ENCODE assay signal across 1 cellular context in the genomic region with DNA sequence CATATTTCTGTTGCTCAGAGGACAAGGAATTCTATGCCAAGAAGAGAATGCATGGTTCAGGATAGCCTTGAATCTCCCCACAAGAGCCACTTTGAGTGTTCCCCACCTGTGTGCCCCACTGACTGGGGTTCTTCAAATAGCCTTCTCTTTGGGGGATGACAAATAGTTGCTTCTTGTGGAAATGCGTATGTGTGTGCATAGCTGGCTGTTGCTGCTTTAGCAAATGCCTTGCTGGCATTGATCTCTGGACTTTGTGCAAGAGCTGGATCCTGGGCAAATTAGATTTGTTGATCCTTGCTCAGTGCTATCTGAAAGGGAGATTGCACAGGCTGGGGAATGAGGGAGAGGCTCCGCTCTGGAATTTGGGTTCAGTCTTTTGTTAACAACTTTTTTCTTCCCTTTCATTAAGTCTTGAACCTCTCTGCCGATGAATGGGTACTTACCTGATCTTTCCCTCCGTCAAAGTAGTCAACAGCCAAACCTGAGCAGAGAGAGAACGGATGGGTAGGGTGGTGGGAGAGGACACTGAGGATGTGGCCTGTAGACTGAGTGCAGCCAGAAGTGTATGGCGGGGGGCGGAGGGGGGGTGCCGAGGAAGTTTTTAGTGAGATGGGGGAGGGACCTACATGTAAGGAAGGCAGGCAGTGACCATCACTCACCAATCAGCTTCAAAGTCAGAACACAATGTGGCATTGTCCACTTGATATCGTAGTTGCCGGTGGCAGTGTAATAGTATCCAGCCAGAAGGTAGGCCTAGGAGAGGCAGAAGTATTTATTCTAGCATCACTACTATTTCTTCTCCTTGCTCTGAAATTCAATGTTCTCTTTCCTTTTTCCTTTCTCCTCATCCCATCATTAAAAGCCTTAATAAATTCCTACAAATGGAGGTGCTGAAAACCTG.
TF ChIP-seq lines count a peak whose summit lies in the region.

No MANE protein-coding gene starts in this region.

TF ChIP-seq in HepG2, 621 proteins besides CTCF, POLR2A, EP300 and RAD21 (continued from another document and continues in another):
- TF ChIP-seq, protein P1, sequence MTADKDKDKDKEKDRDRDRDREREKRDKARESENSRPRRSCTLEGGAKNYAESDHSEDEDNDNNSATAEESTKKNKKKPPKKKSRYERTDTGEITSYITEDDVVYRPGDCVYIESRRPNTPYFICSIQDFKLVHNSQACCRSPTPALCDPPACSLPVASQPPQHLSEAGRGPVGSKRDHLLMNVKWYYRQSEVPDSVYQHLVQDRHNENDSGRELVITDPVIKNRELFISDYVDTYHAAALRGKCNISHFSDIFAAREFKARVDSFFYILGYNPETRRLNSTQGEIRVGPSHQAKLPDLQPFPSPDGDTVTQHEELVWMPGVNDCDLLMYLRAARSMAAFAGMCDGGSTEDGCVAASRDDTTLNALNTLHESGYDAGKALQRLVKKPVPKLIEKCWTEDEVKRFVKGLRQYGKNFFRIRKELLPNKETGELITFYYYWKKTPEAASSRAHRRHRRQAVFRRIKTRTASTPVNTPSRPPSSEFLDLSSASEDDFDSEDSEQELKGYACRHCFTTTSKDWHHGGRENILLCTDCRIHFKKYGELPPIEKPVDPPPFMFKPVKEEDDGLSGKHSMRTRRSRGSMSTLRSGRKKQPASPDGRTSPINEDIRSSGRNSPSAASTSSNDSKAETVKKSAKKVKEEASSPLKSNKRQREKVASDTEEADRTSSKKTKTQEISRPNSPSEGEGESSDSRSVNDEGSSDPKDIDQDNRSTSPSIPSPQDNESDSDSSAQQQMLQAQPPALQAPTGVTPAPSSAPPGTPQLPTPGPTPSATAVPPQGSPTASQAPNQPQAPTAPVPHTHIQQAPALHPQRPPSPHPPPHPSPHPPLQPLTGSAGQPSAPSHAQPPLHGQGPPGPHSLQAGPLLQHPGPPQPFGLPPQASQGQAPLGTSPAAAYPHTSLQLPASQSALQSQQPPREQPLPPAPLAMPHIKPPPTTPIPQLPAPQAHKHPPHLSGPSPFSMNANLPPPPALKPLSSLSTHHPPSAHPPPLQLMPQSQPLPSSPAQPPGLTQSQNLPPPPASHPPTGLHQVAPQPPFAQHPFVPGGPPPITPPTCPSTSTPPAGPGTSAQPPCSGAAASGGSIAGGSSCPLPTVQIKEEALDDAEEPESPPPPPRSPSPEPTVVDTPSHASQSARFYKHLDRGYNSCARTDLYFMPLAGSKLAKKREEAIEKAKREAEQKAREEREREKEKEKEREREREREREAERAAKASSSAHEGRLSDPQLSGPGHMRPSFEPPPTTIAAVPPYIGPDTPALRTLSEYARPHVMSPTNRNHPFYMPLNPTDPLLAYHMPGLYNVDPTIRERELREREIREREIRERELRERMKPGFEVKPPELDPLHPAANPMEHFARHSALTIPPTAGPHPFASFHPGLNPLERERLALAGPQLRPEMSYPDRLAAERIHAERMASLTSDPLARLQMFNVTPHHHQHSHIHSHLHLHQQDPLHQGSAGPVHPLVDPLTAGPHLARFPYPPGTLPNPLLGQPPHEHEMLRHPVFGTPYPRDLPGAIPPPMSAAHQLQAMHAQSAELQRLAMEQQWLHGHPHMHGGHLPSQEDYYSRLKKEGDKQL (CRISPR knock-in tag; IDR thresholded peaks at IDR 0.05; ENCODE audit: low read depth) = no peak
- TF ChIP-seq NFIC (IDR thresholded peaks at IDR 0.05; ENCODE audit: low read length) = peak; percentile 17; the same call in 1 of the 2 replicates
- TF ChIP-seq ZNF567 (CRISPR knock-in tag; IDR thresholded peaks at IDR 0.05; ENCODE audit: borderline replicate concordance) = no peak
- TF ChIP-seq KDM5B (CRISPR knock-in tag; IDR thresholded peaks at IDR 0.05; ENCODE audit: borderline replicate concordance) = no peak
- TF ChIP-seq, protein P2, sequence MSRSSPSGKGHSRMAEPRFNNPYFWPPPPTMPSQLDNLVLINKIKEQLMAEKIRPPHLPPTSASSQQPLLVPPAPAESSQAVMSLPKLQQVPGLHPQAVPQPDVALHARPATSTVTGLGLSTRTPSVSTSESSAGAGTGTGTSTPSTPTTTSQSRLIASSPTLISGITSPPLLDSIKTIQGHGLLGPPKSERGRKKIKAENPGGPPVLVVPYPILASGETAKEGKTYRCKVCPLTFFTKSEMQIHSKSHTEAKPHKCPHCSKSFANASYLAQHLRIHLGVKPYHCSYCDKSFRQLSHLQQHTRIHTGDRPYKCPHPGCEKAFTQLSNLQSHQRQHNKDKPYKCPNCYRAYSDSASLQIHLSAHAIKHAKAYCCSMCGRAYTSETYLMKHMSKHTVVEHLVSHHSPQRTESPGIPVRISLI (CRISPR knock-in tag; IDR thresholded peaks at IDR 0.05; ENCODE audit: borderline replicate concordance) = peak; percentile 55; the same call in 1 of the 2 replicates
- 0 out of 2 replicates have a peak, but pooled peaks have one; percentile 7 for TF ChIP-seq KDM3A (CRISPR knock-in tag; IDR thresholded peaks at IDR 0.05; ENCODE audit: low read depth)
- TF ChIP-seq ZNF256 (CRISPR knock-in tag; conservative IDR thresholded peaks at IDR 0.05) = no peak
- no peak for TF ChIP-seq PTBP1 (IDR thresholded peaks at IDR 0.05; ENCODE audit: low read depth, low read length, poor library complexity, severe bottlenecking)
- TF ChIP-seq SP4 (CRISPR knock-in tag; IDR thresholded peaks at IDR 0.05) = no peak
- TF ChIP-seq ERF (CRISPR knock-in tag; IDR thresholded peaks at IDR 0.05) = 0 out of 2 replicates have a peak, but pooled peaks have one; percentile 55
- TF ChIP-seq, protein P3, sequence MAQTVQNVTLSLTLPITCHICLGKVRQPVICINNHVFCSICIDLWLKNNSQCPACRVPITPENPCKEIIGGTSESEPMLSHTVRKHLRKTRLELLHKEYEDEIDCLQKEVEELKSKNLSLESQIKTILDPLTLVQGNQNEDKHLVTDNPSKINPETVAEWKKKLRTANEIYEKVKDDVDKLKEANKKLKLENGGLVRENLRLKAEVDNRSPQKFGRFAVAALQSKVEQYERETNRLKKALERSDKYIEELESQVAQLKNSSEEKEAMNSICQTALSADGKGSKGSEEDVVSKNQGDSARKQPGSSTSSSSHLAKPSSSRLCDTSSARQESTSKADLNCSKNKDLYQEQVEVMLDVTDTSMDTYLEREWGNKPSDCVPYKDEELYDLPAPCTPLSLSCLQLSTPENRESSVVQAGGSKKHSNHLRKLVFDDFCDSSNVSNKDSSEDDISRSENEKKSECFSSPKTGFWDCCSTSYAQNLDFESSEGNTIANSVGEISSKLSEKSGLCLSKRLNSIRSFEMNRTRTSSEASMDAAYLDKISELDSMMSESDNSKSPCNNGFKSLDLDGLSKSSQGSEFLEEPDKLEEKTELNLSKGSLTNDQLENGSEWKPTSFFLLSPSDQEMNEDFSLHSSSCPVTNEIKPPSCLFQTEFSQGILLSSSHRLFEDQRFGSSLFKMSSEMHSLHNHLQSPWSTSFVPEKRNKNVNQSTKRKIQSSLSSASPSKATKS (CRISPR knock-in tag; IDR thresholded peaks at IDR 0.05) = no peak
- TF ChIP-seq SETDB1 (CRISPR knock-in tag; IDR thresholded peaks at IDR 0.05; ENCODE audit: borderline replicate concordance) = no peak
- TF ChIP-seq FOSL1 (CRISPR knock-in tag; IDR thresholded peaks at IDR 0.05; ENCODE audit: borderline replicate concordance) = no peak
- TF ChIP-seq ZNF616 (CRISPR knock-in tag; IDR thresholded peaks at IDR 0.05; ENCODE audit: low read depth) = no peak
- TF ChIP-seq ZNF558 (CRISPR knock-in tag; IDR thresholded peaks at IDR 0.05; ENCODE audit: borderline replicate concordance) = no peak
- TF ChIP-seq ZNF180 (CRISPR knock-in tag; IDR thresholded peaks at IDR 0.05; ENCODE audit: borderline replicate concordance, low read depth) = no peak
- 0 out of 2 replicates have a peak, but pooled peaks have one; percentile 78 for TF ChIP-seq AKAP8 (CRISPR knock-in tag; IDR thresholded peaks at IDR 0.05)
- TF ChIP-seq, protein P4, sequence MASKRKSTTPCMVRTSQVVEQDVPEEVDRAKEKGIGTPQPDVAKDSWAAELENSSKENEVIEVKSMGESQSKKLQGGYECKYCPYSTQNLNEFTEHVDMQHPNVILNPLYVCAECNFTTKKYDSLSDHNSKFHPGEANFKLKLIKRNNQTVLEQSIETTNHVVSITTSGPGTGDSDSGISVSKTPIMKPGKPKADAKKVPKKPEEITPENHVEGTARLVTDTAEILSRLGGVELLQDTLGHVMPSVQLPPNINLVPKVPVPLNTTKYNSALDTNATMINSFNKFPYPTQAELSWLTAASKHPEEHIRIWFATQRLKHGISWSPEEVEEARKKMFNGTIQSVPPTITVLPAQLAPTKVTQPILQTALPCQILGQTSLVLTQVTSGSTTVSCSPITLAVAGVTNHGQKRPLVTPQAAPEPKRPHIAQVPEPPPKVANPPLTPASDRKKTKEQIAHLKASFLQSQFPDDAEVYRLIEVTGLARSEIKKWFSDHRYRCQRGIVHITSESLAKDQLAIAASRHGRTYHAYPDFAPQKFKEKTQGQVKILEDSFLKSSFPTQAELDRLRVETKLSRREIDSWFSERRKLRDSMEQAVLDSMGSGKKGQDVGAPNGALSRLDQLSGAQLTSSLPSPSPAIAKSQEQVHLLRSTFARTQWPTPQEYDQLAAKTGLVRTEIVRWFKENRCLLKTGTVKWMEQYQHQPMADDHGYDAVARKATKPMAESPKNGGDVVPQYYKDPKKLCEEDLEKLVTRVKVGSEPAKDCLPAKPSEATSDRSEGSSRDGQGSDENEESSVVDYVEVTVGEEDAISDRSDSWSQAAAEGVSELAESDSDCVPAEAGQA (IDR thresholded peaks at IDR 0.05; ENCODE audit: low read depth) = no peak
- TF ChIP-seq, protein P4 (CRISPR knock-in tag; IDR thresholded peaks at IDR 0.05; ENCODE audit: borderline replicate concordance) = no peak
- TF ChIP-seq ZNF660 (CRISPR knock-in tag; IDR thresholded peaks at IDR 0.05; ENCODE audit: borderline replicate concordance, low read depth) = no peak
- TF ChIP-seq, protein P5, sequence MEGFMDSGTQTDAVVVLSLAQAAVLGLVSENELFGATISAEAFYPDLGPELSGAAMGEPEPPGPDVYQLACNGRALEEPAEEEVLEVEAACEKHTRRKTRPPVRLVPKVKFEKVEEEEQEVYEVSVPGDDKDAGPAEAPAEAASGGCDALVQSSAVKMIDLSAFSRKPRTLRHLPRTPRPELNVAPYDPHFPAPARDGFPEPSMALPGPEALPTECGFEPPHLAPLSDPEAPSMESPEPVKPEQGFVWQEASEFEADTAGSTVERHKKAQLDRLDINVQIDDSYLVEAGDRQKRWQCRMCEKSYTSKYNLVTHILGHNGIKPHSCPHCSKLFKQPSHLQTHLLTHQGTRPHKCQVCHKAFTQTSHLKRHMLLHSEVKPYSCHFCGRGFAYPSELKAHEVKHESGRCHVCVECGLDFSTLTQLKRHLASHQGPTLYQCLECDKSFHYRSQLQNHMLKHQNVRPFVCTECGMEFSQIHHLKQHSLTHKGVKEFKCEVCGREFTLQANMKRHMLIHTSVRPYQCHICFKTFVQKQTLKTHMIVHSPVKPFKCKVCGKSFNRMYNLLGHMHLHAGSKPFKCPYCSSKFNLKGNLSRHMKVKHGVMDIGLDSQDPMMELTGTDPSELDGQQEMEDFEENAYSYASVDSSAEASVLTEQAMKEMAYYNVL (CRISPR knock-in tag; IDR thresholded peaks at IDR 0.05; ENCODE audit: borderline replicate concordance) = peak; percentile 68; the same call in 1 of the 2 replicates
- TF ChIP-seq PAWR (CRISPR knock-in tag; IDR thresholded peaks at IDR 0.05; ENCODE audit: borderline replicate concordance) = no peak
- no peak for TF ChIP-seq ZNF232 (CRISPR knock-in tag; IDR thresholded peaks at IDR 0.05; ENCODE audit: borderline replicate concordance)
- TF ChIP-seq SATB2 (CRISPR knock-in tag; IDR thresholded peaks at IDR 0.05) = no peak
- TF ChIP-seq, protein P6, sequence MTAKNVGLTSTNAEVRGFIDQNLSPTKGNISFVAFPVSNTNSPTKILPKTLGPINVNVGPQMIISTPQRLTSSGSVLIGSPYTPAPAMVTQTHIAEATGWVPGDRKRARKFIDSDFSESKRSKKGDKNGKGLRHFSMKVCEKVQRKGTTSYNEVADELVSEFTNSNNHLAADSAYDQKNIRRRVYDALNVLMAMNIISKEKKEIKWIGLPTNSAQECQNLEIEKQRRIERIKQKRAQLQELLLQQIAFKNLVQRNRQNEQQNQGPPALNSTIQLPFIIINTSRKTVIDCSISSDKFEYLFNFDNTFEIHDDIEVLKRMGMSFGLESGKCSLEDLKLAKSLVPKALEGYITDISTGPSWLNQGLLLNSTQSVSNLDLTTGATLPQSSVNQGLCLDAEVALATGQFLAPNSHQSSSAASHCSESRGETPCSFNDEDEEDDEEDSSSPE (CRISPR knock-in tag; IDR thresholded peaks at IDR 0.05) = no peak
- 0 out of 2 replicates have a peak, but pooled peaks have one; percentile 8 for TF ChIP-seq ZNF263 (CRISPR knock-in tag; IDR thresholded peaks at IDR 0.05)
- TF ChIP-seq KAT8 (CRISPR knock-in tag; IDR thresholded peaks at IDR 0.05) = no peak
- TF ChIP-seq, protein P7, sequence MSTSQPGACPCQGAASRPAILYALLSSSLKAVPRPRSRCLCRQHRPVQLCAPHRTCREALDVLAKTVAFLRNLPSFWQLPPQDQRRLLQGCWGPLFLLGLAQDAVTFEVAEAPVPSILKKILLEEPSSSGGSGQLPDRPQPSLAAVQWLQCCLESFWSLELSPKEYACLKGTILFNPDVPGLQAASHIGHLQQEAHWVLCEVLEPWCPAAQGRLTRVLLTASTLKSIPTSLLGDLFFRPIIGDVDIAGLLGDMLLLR (CRISPR knock-in tag; IDR thresholded peaks at IDR 0.05) = no peak
- TF ChIP-seq HES4 (CRISPR knock-in tag; IDR thresholded peaks at IDR 0.05; ENCODE audit: borderline replicate concordance) = no peak
- TF ChIP-seq AGO2 (optimal IDR thresholded peaks at IDR 0.05; ENCODE audit: low read depth, low read length) = no peak
- no peak for TF ChIP-seq RFX3 (CRISPR knock-in tag; IDR thresholded peaks at IDR 0.05)
- TF ChIP-seq, protein P8, sequence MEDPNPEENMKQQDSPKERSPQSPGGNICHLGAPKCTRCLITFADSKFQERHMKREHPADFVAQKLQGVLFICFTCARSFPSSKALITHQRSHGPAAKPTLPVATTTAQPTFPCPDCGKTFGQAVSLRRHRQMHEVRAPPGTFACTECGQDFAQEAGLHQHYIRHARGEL (CRISPR knock-in tag; IDR thresholded peaks at IDR 0.05) = no peak
- TF ChIP-seq ISL2 (CRISPR knock-in tag; IDR thresholded peaks at IDR 0.05) = 0 out of 2 replicates have a peak, but pooled peaks have one; percentile 29
- no peak for TF ChIP-seq ZNF891 (CRISPR knock-in tag; IDR thresholded peaks at IDR 0.05)
- TF ChIP-seq LCORL (IDR thresholded peaks at IDR 0.05) = no peak
- TF ChIP-seq LCORL (CRISPR knock-in tag; IDR thresholded peaks at IDR 0.05) = peak; percentile 94
- no peak for TF ChIP-seq NR3C1 (CRISPR knock-in tag; IDR thresholded peaks at IDR 0.05)
- peak; percentile 84; the same call in 1 of the 2 replicates for TF ChIP-seq ZNF788 (CRISPR knock-in tag; IDR thresholded peaks at IDR 0.05; ENCODE audit: borderline replicate concordance)
